8 cellular contexts compared by ENCODE assay signal in genomic region chr10:46992794-46993552, GRCh38.
DNase-seq lines count a peak whose midpoint lies in the region; ATAC-seq, FAIRE-seq and TF ChIP-seq lines count a peak whose summit lies in the region.

No MANE protein-coding gene starts in this region.

- 53 to 64% methylated on average over 5 to 7 of the region's 7 CpGs for WGBS in testis, 2 donors

- H3K27ac ChIP-seq in testis: no peak overlapping the region

- TF ChIP-seq CTCF in D721Med (IDR thresholded peaks at IDR 0.05; ENCODE audit: insufficient read depth, missing control alignments) (peak; percentile 35), testis (IDR thresholded peaks at IDR 0.05) (no peak)

- intact Hi-C loops in testis (cut with DNase I; ENCODE audit: low total_unique reads): no loop called here

- TF ChIP-seq POLR2A in testis (IDR thresholded peaks at IDR 0.05): no peak

- ATAC-seq in HG02763 (IDR thresholded peaks at IDR 0.05; ENCODE audit: unreplicated experiment) (no peak), GM18870 (IDR thresholded peaks at IDR 0.05; ENCODE audit: unreplicated experiment) (no peak), GM19467 (IDR thresholded peaks at IDR 0.05; ENCODE audit: unreplicated experiment) (no peak)

- no peaks in the 10 kb centered on the region for H3K36me3 ChIP-seq in adipocyte (ENCODE audit: control insufficient read depth, insufficient read depth, low read length, severe bottlenecking)
- H3K36me3 ChIP-seq in testis (ENCODE audit: low read depth, missing control alignments): no peaks in the 10 kb centered on the region

- H3K4me1 ChIP-seq in adipocyte (ENCODE audit: control insufficient read depth, insufficient read depth, low read length): peaks cover 23% of the 10 kb centered on the region
- H3K4me1 ChIP-seq in testis: no peaks in the 10 kb centered on the region

- H3K4me3 ChIP-seq in adipocyte (ENCODE audit: low read length): peak overlapping the region; percentile 57
- H3K4me3 ChIP-seq in testis: no peak overlapping the region

- DNase-seq in D721Med (ENCODE audit: insufficient read length, low spot score) (no peak), LoVo (ENCODE audit: low spot score) (peak; percentile 11), adipocyte (ENCODE audit: low read depth) (peak; percentile 57), hepatic stellate cell (ENCODE audit: low spot score) (peak; percentile 22), testis (peak; percentile 21)

- FAIRE-seq in D721Med (lab: Jason Lieb, UNC): peak; percentile 80

- H3K9me3 ChIP-seq in adipocyte (ENCODE audit: control insufficient read depth, low read length): no peaks in the 10 kb centered on the region
- no peaks in the 10 kb centered on the region for H3K9me3 ChIP-seq in testis

- peak overlapping the region; percentile 77 for H3K9ac ChIP-seq in adipocyte (ENCODE audit: low read length)

- H3K27me3 ChIP-seq in adipocyte (replicated peaks; ENCODE audit: control insufficient read depth, insufficient read depth, low read length): no peaks in the 10 kb centered on the region
- no peaks in the 10 kb centered on the region for H3K27me3 ChIP-seq in testis
